In genomic region chr16:48240147-48240546, GRCh38 we compare ENCODE assay signal across 5 cellular contexts.
TF ChIP-seq lines count a peak whose summit lies in the region.

No MANE protein-coding gene starts in this region.

TF ChIP-seq in A549, 52 proteins besides CTCF, POLR2A, EP300 and RAD21:
- peak; percentile 62; the same call in 1 of the 2 replicates for TF ChIP-seq KDM1A (IDR thresholded peaks at IDR 0.05; ENCODE audit: low read depth)

TF ChIP-seq in HEK293, 187 proteins besides CTCF, POLR2A, EP300 and RAD21:
- TF ChIP-seq, protein P1, sequence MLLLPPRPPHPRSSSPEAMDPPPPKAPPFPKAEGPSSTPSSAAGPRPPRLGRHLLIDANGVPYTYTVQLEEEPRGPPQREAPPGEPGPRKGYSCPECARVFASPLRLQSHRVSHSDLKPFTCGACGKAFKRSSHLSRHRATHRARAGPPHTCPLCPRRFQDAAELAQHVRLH (tag by site-specific recombination; IDR thresholded peaks at IDR 0.05) = peak; percentile 79
- TF ChIP-seq ZNF146 (tag by site-specific recombination; IDR thresholded peaks at IDR 0.05) (peak; percentile 97), ZNF280D (tag by site-specific recombination; IDR thresholded peaks at IDR 0.05) (0 out of 2 replicates have a peak, but pooled peaks have one; percentile 33)

TF ChIP-seq in WTC11, 78 proteins besides CTCF, POLR2A, EP300 and RAD21:
- TF ChIP-seq GTF2I (CRISPR knock-in tag; conservative IDR thresholded peaks at IDR 0.05) = peak; percentile 56; the same call in 1 of the 2 replicates

TF ChIP-seq in K562, 482 proteins besides CTCF, POLR2A, EP300 and RAD21:
- TF ChIP-seq KDM1A (IDR thresholded peaks at IDR 0.05) (peak in 1 of 2 experiments; percentile 59; a peak in 2 of 4 replicates), RBM25 (IDR thresholded peaks at IDR 0.05; ENCODE audit: low read depth, low read length, severe bottlenecking) (peak; percentile 60), BCOR (IDR thresholded peaks at IDR 0.05) (peak; percentile 88), SMARCA5 (IDR thresholded peaks at IDR 0.05) (peak; percentile 67; the same call in 1 of the 2 replicates), ZNF146 (CRISPR knock-in tag; IDR thresholded peaks at IDR 0.05; ENCODE audit: unreplicated experiment) (peak; percentile 99)

TF ChIP-seq in HepG2, 621 proteins besides CTCF, POLR2A, EP300 and RAD21:
- TF ChIP-seq RCOR2 (CRISPR knock-in tag; IDR thresholded peaks at IDR 0.05) (peak; percentile 34; the same call in 1 of the 2 replicates), ZMYM3 (CRISPR knock-in tag; IDR thresholded peaks at IDR 0.05) (peak; percentile 91), ZNF280D (CRISPR knock-in tag; IDR thresholded peaks at IDR 0.05) (0 out of 2 replicates have a peak, but pooled peaks have one; percentile 57)
